In the genomic region with DNA sequence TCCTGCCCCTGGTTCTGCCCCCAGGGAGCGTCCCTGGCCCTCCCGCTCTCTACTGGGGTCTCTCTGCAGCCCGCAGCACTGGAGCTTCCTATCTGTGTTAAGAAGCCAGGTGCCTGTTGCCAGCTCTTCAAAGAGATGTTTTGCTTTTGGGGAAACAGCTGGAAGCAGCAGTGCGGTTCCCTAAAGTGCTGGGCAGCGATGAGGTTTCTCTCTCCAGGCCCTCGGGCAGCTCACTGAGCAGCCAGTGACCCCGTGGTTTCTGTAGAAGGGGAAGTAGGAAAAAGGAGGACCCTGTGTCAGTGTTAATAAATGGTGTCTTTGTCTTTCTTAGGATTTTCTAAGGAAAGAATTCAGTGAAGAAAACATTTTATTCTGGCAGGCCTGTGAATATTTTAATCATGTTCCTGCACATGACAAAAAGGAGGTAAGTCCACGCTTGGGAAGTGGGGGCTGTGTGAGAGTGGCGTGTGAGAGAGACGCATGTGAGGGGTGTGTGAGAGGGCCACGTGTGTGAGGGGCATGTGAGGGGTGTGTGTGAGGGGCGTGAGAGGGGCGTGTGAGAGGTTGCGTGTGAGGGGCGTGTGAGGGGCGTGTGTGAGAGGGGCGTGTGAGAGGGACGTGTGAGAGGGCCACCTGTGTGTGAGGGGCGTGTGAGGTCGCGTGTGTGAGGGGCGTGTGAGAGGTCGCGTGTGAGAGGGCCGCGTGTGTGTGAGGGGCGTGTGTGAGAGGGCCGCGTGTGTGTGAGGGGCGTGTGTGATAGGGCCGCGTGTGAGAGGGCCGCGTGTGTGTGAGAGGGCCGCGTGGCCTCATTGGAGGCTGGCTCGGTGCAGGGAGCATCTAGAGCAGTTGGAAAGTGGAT, we compare ENCODE assay signal across 14 cellular contexts. TPM values are rescaled to one million over a fixed set of nuclear protein-coding genes. Genes with fewer than 3 reads are reported as not detected.
DNase-seq lines count a peak whose midpoint lies in the region; ATAC-seq and TF ChIP-seq lines count a peak whose summit lies in the region.
"Had no signal": no experiment of that assay in that cellular context is flagged by ENCODE, and none has a peak within 500 bp of the region (broad histone marks: within the 10 kb centered on the region; RNA-seq: fewer than 3 reads in every experiment).

No MANE protein-coding gene starts in this region.

- H3K27me3 ChIP-seq in WERI-Rb-1 (ENCODE audit: insufficient read depth, low read depth, severe bottlenecking) (no peaks in the 10 kb centered on the region), right lobe of liver (no peaks in the 10 kb centered on the region), tibial nerve (no peaks in the 10 kb centered on the region)
- H3K27me3 ChIP-seq: SJSA1 had no signal

- TF ChIP-seq EP300 in tibial nerve (IDR thresholded peaks at IDR 0.05), result no peak

- H3K9me3 ChIP-seq in WERI-Rb-1 (ENCODE audit: severe bottlenecking) (no peaks in the 10 kb centered on the region), right lobe of liver (no peaks in the 10 kb centered on the region), tibial nerve (no peaks in the 10 kb centered on the region)
- H3K9me3 ChIP-seq: A549, SJSA1 had no signal

- DNase-seq in activated effector memory CD4-positive, alpha-beta T cell treated with anti-CD3 and anti-CD28 coated beads, Interleukin-2, amount 50 U/mL, for 16 hours, result peak; percentile 49
- DNase-seq in activated effector memory CD4-positive, alpha-beta T cell treated with Interleukin-2 at 50 U/mL for 16 hours, result no peak
- DNase-seq in WERI-Rb-1, result peak; percentile 5
- DNase-seq in right lobe of liver, result peak in 2 of 3 donors; percentile 19 to 36
- peak in 1 of 2 donors; percentile 12 for DNase-seq in tibial nerve (ENCODE audit: low spot score in 2 of 2)
- no peak for DNase-seq in hippocampal formation (lab: John Stamatoyannopoulos, UW)
- no peak for DNase-seq in DMS 273 (lab: John Stamatoyannopoulos, UW; ENCODE audit: unreplicated experiment)
- no peak for DNase-seq in stimulated activated naive CD4-positive, alpha-beta T cell treated with Interleukin-2 at 50 U/mL for 16 hours (lab: John Stamatoyannopoulos, UW)
- DNase-seq: activated CD4-positive, alpha-beta T cell treated with anti-CD3 and anti-CD28 coated beads for 36 hours; NCI-H446 had no signal

- 87% methylated on average over 34 of the region's 37 CpGs for WGBS in right lobe of liver (ENCODE audit: insufficient coverage, low coverage, low lambda C conversion rate, missing lambda C conversion rate)
- WGBS in tibial nerve, 2 donors, result 55 to 60% methylated on average over 37 of the region's 37 CpGs

- H3K4me3 ChIP-seq in WERI-Rb-1 (ENCODE audit: low read depth, low read length) (no peak overlapping the region), right lobe of liver (no peak overlapping the region), tibial nerve (no peak overlapping the region)
- H3K4me3 ChIP-seq: A549, SJSA1 had no signal

- H3K27ac ChIP-seq in WERI-Rb-1 (no peak overlapping the region), right lobe of liver (no peak overlapping the region), tibial nerve (peak overlapping the region in 3 of 4 donors; percentile 1 to 80 (median 34))
- H3K27ac ChIP-seq: A549, parathyroid adenoma, SJSA1 had no signal

- TF ChIP-seq CTCF in WERI-Rb-1 (IDR thresholded peaks at IDR 0.05; ENCODE audit: low read depth, low read length) (no peak), right lobe of liver (IDR thresholded peaks at IDR 0.05) (no peak), tibial nerve (IDR thresholded peaks at IDR 0.05) (no peak)

- intact Hi-C loops in right lobe of liver (cut with DNase I), result no loop called here

- TF ChIP-seq POLR2A in right lobe of liver (IDR thresholded peaks at IDR 0.05) (no peak), tibial nerve (IDR thresholded peaks at IDR 0.05) (no peak)

- peaks cover 33% of the 10 kb centered on the region for H3K36me3 ChIP-seq in WERI-Rb-1
- H3K36me3 ChIP-seq in right lobe of liver, result peaks cover 0 to 27% (median 8%) of the 10 kb centered on the region in 4 donors
- peaks cover 0 to 38% (median 0%) of the 10 kb centered on the region in 3 donors for H3K36me3 ChIP-seq in tibial nerve

- peaks cover 0 to 21% (median 6%) of the 10 kb centered on the region in 4 donors for H3K4me1 ChIP-seq in right lobe of liver
- H3K4me1 ChIP-seq in tibial nerve, result peaks cover 0 to 27% (median 6%) of the 10 kb centered on the region in 4 donors
- H3K4me1 ChIP-seq: A549, parathyroid adenoma, SJSA1 had no signal

- ATAC-seq in right lobe of liver, result no peak
- ATAC-seq: A549; activated CD4-positive, alpha-beta T cell treated with anti-CD3 and anti-CD28 coated beads for 36 hours had no signal

RNA-seq across cellular contexts. Expression of a gene that starts 27.1 kb away (rescaled TPM):
- total RNA-seq in right lobe of liver (100 to 1,000 TPM in 5 of 6 experiments, 10 to 100 TPM in 1; 73.9 to 176 (median 140) TPM), tibial nerve (not detected)
- total RNA-seq: activated CD4-positive, alpha-beta T cell treated with anti-CD3 and anti-CD28 coated beads for 36 hours; activated T-helper 2 cell treated with anti-CD3 and anti-CD28 coated beads, Interferon-gamma antibody, Interleukin-2, Interleukin-4, amounts not matched to agents 10 μg/mL and 5 μg/mL and 100 μg/mL, durations not matched to agents 14 hours and 24 hours and 36 hours had no signal

RNA-seq across cellular contexts. Expression of a gene that starts 48.5 kb away (rescaled TPM):
- 1 to 10 TPM in 4 of 6 experiments, under 1 TPM in 2; 0.73 to 2.4 (median 1.5) TPM for total RNA-seq in right lobe of liver
- under 1 TPM in 1 of 4 donors, not detected in 3; 0.66 TPM for total RNA-seq in tibial nerve
- total RNA-seq: activated CD4-positive, alpha-beta T cell treated with anti-CD3 and anti-CD28 coated beads for 36 hours; activated T-helper 2 cell treated with anti-CD3 and anti-CD28 coated beads, Interferon-gamma antibody, Interleukin-2, Interleukin-4, amounts not matched to agents 10 μg/mL and 5 μg/mL and 100 μg/mL, durations not matched to agents 14 hours and 24 hours and 36 hours had no signal

Comparison
In these comparisons a context has a peak if more than half of its experiments do, and no peak if none do; other contexts are left out.
1. DNase-seq: peak in activated effector memory CD4-positive, alpha-beta T cell treated with anti-CD3 and anti-CD28 coated beads, Interleukin-2, amount 50 U/mL, for 16 hours (single experiment), WERI-Rb-1 (single experiment) and right lobe of liver (2 of 3); none in activated effector memory CD4-positive, alpha-beta T cell treated with Interleukin-2 at 50 U/mL for 16 hours (single experiment), hippocampal formation (0 of 2), DMS 273 (single experiment) and stimulated activated naive CD4-positive, alpha-beta T cell treated with Interleukin-2 at 50 U/mL for 16 hours (single experiment).
2. H3K27ac ChIP-seq: peak in tibial nerve (3 of 4); none in WERI-Rb-1 (single experiment) and right lobe of liver (0 of 3).
3. RNA of a gene that starts 27.1 kb away (total RNA-seq): 73.9 to 176 TPM in right lobe of liver; not detected in tibial nerve; every median in the first group is over 10 times any median in the second.